Comparison of ENCODE assay signal across 8 cellular contexts in the genomic region with DNA sequence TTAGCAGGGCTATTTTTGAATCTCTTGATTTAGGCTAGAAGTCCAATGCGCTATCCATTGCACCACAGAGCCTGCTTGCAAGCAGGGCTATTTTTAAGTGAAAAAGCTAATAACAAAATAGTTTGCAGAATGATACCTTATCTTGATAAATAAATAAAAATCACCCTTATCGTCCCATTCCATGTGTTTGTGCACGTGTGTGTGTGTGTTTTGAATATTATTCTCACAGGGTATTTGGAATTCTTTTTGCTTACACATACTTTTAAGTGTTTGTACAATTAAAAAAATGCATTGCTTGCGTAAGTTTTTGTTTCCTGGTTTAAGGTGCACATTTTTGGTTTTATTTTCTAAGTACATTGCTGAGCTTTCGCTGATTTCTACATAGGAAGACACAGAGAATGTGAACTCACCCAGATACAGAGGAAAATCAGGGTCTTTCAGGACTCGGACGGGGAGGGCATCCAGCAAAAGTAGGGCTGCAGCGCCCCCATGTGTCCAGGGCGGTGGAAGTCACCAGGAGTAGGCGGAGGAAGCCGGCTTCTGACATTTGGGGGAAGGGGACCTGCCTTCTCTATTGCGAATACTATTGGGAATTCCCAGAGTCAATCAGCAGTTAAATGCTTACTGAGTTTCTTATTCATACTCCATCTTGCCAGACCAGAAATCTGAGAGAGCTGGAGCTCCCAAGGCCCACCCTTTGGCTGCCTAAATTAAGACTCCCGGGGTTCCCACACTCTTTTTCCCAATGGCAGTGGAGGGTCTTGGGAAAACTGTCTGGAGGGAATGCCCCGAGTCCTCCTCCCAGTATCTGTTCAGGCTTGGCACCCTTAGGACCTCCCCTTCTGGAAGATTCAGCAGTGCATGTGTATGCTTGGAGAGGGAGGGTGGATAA. TPM values are rescaled to one million over a fixed set of nuclear protein-coding genes. Genes with fewer than 3 reads are reported as not detected.
A peak's percentile ranks its signal among the peaks of the same experiment; 100 is the strongest.
DNase-seq lines count a peak whose midpoint lies in the region; ATAC-seq and TF ChIP-seq lines count a peak whose summit lies in the region.

No MANE protein-coding gene starts in this region.

- H3K36me3 ChIP-seq in kidney epithelial cell (ENCODE audit: control insufficient read depth, insufficient read depth, low read length) = no peaks in the 10 kb centered on the region

- DNase-seq in ELR (ENCODE audit: low read depth) (peak; percentile 85), NCI-H2196 (lab: John Stamatoyannopoulos, UW; ENCODE audit: unreplicated experiment) (peak; percentile 33), kidney epithelial cell (ENCODE audit: low read depth) (no peak)
- peak; percentile 81 for DNase-seq in activated CD4-positive, alpha-beta T cell treated with anti-CD3 and anti-CD28 coated beads for 1 hour
- DNase-seq in central memory CD4-positive, alpha-beta T cell = peak; percentile 69
- DNase-seq in stimulated activated CD4-positive, alpha-beta T cell treated with anti-CD3 and anti-CD28 coated beads, Interleukin-1b, Interleukin-23, amount 100 ng/mL, for 1 hour (ENCODE audit: low read depth in 2 of 2) = peak; percentile 67 to 88

- no peak overlapping the region for H3K4me3 ChIP-seq in kidney epithelial cell (ENCODE audit: low read depth, low read length)

- H3K27me3 ChIP-seq in kidney epithelial cell (ENCODE audit: control insufficient read depth, insufficient read depth, low read length) = peaks cover 7% of the 10 kb centered on the region

- ATAC-seq in HG02642 (IDR thresholded peaks at IDR 0.05; ENCODE audit: poor library complexity, unreplicated experiment) (peak; percentile 49), HG03571 (IDR thresholded peaks at IDR 0.05; ENCODE audit: unreplicated experiment) (no peak)

- TF ChIP-seq CTCF in kidney epithelial cell (IDR thresholded peaks at IDR 0.05; ENCODE audit: insufficient read depth, low read length, poor library complexity, severe bottlenecking) = peak; percentile 93

RNA-seq across cellular contexts. Expression of a gene that starts 27.2 kb away (rescaled TPM):
- total RNA-seq in kidney epithelial cell = not detected in 2 replicates
